25 cellular contexts compared by ENCODE assay signal in genomic region chr4:186015212-186015817, GRCh38. TPM values are rescaled to one million over a fixed set of nuclear protein-coding genes. Genes with fewer than 3 reads are reported as not detected.
DNase-seq lines count a peak whose midpoint lies in the region; ATAC-seq and TF ChIP-seq lines count a peak whose summit lies in the region.
"Had no signal": no experiment of that assay in that cellular context is flagged by ENCODE, and none has a peak within 500 bp of the region (broad histone marks: within the 10 kb centered on the region; RNA-seq: fewer than 3 reads in every experiment).

No MANE protein-coding gene starts in this region.

- H3K27ac ChIP-seq in esophagus muscularis mucosa (replicated peaks in 1 of 4) = no peak overlapping the region
- H3K27ac ChIP-seq in right lobe of liver = no peak overlapping the region
- no peak overlapping the region for H3K27ac ChIP-seq in neuronal stem cell (replicated peaks; ENCODE audit: low read length)
- H3K27ac ChIP-seq: esophagus squamous epithelium, gastrocnemius medialis, parathyroid adenoma, SJCRH30, vagina had no signal

- H3K27me3 ChIP-seq in esophagus muscularis mucosa (no peaks in the 10 kb centered on the region), right lobe of liver (no peaks in the 10 kb centered on the region), neuronal stem cell (ENCODE audit: control insufficient read depth in 3 of 3, insufficient read depth in 3 of 3, low read depth in 1 of 3, low read length in 3 of 3) (no peaks in the 10 kb centered on the region)
- H3K27me3 ChIP-seq: esophagus squamous epithelium, gastrocnemius medialis, SJCRH30, vagina had no signal

- H2BK15ac ChIP-seq in neuronal stem cell (ENCODE audit: low read length) = no peak overlapping the region

- H3K36me3 ChIP-seq in esophagus muscularis mucosa = no peaks in the 10 kb centered on the region
- no peaks in the 10 kb centered on the region for H3K36me3 ChIP-seq in right lobe of liver
- H3K36me3 ChIP-seq in neuronal stem cell (replicated peaks in 1 of 2; ENCODE audit: control insufficient read depth in 2 of 2, insufficient read depth in 2 of 2, low read length in 2 of 2) = no peaks in the 10 kb centered on the region
- H3K36me3 ChIP-seq: esophagus squamous epithelium, gastrocnemius medialis, SJCRH30, vagina had no signal

- H3K79me1 ChIP-seq in neuronal stem cell (ENCODE audit: low read depth, low read length) = no peaks in the 10 kb centered on the region

- no peak overlapping the region for H3K18ac ChIP-seq in neuronal stem cell (ENCODE audit: low read length)

- no peak for TF ChIP-seq CTCF in esophagus muscularis mucosa (IDR thresholded peaks at IDR 0.05)
- TF ChIP-seq CTCF in right lobe of liver (IDR thresholded peaks at IDR 0.05) = no peak

- no peak overlapping the region for H3K9ac ChIP-seq in neuronal stem cell (ENCODE audit: low read depth, low read length, poor library complexity)
- H3K9ac ChIP-seq: parathyroid adenoma had no signal

- H2BK5ac ChIP-seq in neuronal stem cell (ENCODE audit: low read length) = no peak overlapping the region

- peak in 3 of 4 donors; percentile 40 to 55 (median 44) for ATAC-seq in right lobe of liver
- ATAC-seq: gastrocnemius medialis; natural killer cell treated with Interleukin-12 subunit alpha and Interleukin-12 subunit beta and Interleukin-15 and Interleukin-18, amount 100 ng/mL, for 72 hours; T-helper 17 cell had no signal

- H2AK5ac ChIP-seq in neuronal stem cell (ENCODE audit: low read depth, low read length) = no peak overlapping the region

- H3K4ac ChIP-seq in neuronal stem cell (ENCODE audit: low read length) = no peak overlapping the region

- no peak overlapping the region for H3K23ac ChIP-seq in neuronal stem cell (ENCODE audit: low read depth, low read length, poor library complexity)

- H2BK120ac ChIP-seq in neuronal stem cell (ENCODE audit: low read depth, low read length) = no peak overlapping the region

- no peak overlapping the region for H2BK12ac ChIP-seq in neuronal stem cell (ENCODE audit: low read length)

- H4K8ac ChIP-seq in neuronal stem cell (ENCODE audit: low read depth, low read length) = no peak overlapping the region

- 74% methylated on average over 12 of the region's 12 CpGs for WGBS in esophagus muscularis mucosa
- 64% methylated on average over 11 of the region's 12 CpGs for WGBS in right lobe of liver (ENCODE audit: insufficient coverage, low coverage, low lambda C conversion rate, missing lambda C conversion rate)
- WGBS in neuronal stem cell (ENCODE audit: extremely low coverage in 2 of 2, insufficient read length in 2 of 2, insufficient replicate concordance in 1 of 2), 2 donors = no CpG with 5 or more reads among the region's 12 CpGs

- no peak for TF ChIP-seq EP300 in esophagus muscularis mucosa (IDR thresholded peaks at IDR 0.05)

- intact Hi-C loops in esophagus muscularis mucosa (cut with DNase I) (no loop called here), right lobe of liver (cut with DNase I) (loop anchor here in 1 of 2 donors (10.0 kb wide), 1 partner anchor 371 kb away; no protein-coding TSS in a partner anchor)

- no peak overlapping the region for H3K14ac ChIP-seq in neuronal stem cell (ENCODE audit: low read length)

- H2AFZ ChIP-seq in neuronal stem cell (ENCODE audit: low read length) = no peak overlapping the region
- H2AFZ ChIP-seq: parathyroid adenoma had no signal

- H3K9me3 ChIP-seq in esophagus muscularis mucosa = no peaks in the 10 kb centered on the region
- no peaks in the 10 kb centered on the region for H3K9me3 ChIP-seq in right lobe of liver
- H3K9me3 ChIP-seq in neuronal stem cell (replicated peaks in 1 of 2; ENCODE audit: control insufficient read depth in 2 of 2, insufficient read depth in 1 of 2, low read depth in 1 of 2, low read length in 2 of 2) = peaks cover 0 to 5% of the 10 kb centered on the region in 2 donors
- H3K9me3 ChIP-seq: esophagus squamous epithelium, gastrocnemius medialis, SJCRH30, vagina had no signal

- no peak overlapping the region for H4K91ac ChIP-seq in neuronal stem cell (ENCODE audit: low read depth, low read length, poor library complexity)

- H3K4me1 ChIP-seq in esophagus muscularis mucosa (peaks cover 0 to 8% (median 1%) of the 10 kb centered on the region in 4 donors), right lobe of liver (no peaks in the 10 kb centered on the region), neuronal stem cell (ENCODE audit: control insufficient read depth in 2 of 2, insufficient read depth in 1 of 2, low read depth in 1 of 2, low read length in 2 of 2) (peaks cover 0 to 4% of the 10 kb centered on the region in 2 donors)
- H3K4me1 ChIP-seq: esophagus squamous epithelium, gastrocnemius medialis, parathyroid adenoma, SJCRH30, vagina had no signal

- TF ChIP-seq POLR2A in esophagus muscularis mucosa (IDR thresholded peaks at IDR 0.05; ENCODE audit: low read depth) = no peak
- TF ChIP-seq POLR2A in right lobe of liver (IDR thresholded peaks at IDR 0.05) = no peak

- H3K4me2 ChIP-seq in neuronal stem cell (ENCODE audit: insufficient read depth, low read length, poor library complexity, severe bottlenecking) = no peak overlapping the region

- DNase-seq in ELF-1 (ENCODE audit: low read depth, low spot score) = peak; percentile 33
- peak; percentile 9 for DNase-seq in M059J (ENCODE audit: low read depth)
- peak; percentile 86 for DNase-seq in esophagus muscularis mucosa (ENCODE audit: extremely low spot score)
- no peak for DNase-seq in right lobe of liver
- no peak for DNase-seq in NCI-H2171 (lab: John Stamatoyannopoulos, UW)
- no peak for DNase-seq in neuronal stem cell (ENCODE audit: low spot score)
- no peak for DNase-seq in medulla oblongata (ENCODE audit: extremely low spot score)
- no peak for DNase-seq in HuH-7.5 (ENCODE audit: low spot score)
- DNase-seq: activated CD4-positive, alpha-beta T cell treated with anti-CD3 and anti-CD28 coated beads, Interleukin-2, amount 10 ng/mL, durations not matched to agents 7 days and 5 days; activated CD8-positive, alpha-beta memory T cell treated with anti-CD3 and anti-CD28 coated beads, Interleukin-2, amount 50 U/mL, for 4 hours; activated naive CD8-positive, alpha-beta T cell treated with anti-CD3 and anti-CD28 coated beads for 36 hours; cerebellar nuclear complex; effector CD8-positive, alpha-beta T cell; esophagus squamous epithelium; gastrocnemius medialis; KBM-7; kidney glomerular epithelial cell; NCI-H187 treated with DMSO at 0.1 percent for 48 hours; NCI-H226; NCI-H82; SJCRH30; T-helper 17 cell had no signal

- no peak overlapping the region for H3K4me3 ChIP-seq in esophagus muscularis mucosa
- H3K4me3 ChIP-seq in right lobe of liver = no peak overlapping the region
- no peak overlapping the region for H3K4me3 ChIP-seq in neuronal stem cell (ENCODE audit: low read length in 2 of 2)
- H3K4me3 ChIP-seq: esophagus squamous epithelium, gastrocnemius medialis, SJCRH30, vagina had no signal

RNA-seq across cellular contexts. Expression of gene TLR3, which starts 53.6 kb away (rescaled TPM):
- 6.7 and 7.2 TPM in 2 replicates for total RNA-seq in M059J (2014; rRNA removed; shearing (Covaris generic))
- total RNA-seq in esophagus muscularis mucosa = 1 to 10 TPM; 2.5 to 7.0 (median 4.0) TPM
- total RNA-seq in right lobe of liver = 10 to 100 TPM in 2 of 6 experiments, 1 to 10 TPM in 4; 6.8 to 14.9 (median 9.2) TPM
- 0.39 TPM for polyA plus RNA-seq in neuronal stem cell (2013, experiment 1 of 2)
- polyA plus RNA-seq in neuronal stem cell (2013, experiment 2 of 2) = 0.46 TPM
- total RNA-seq: activated naive CD8-positive, alpha-beta T cell treated with anti-CD3 and anti-CD28 coated beads for 36 hours; SJCRH30 had no signal

Comparison
In these comparisons a context has a peak if more than half of its experiments do, and no peak if none do; other contexts are left out.
1. DNase-seq: peak in ELF-1 (single experiment), M059J (single experiment) and esophagus muscularis mucosa (single experiment); none in right lobe of liver (0 of 3), NCI-H2171 (single experiment), neuronal stem cell (single experiment), medulla oblongata (single experiment) and HuH-7.5 (single experiment).